In genomic region chr17:63700528-63701441, GRCh38 we compare ENCODE assay signal across 8 cellular contexts. TPM values are rescaled to one million over a fixed set of nuclear protein-coding genes. Genes with fewer than 3 reads are reported as not detected.
A peak's percentile ranks its signal among the peaks of the same experiment; 100 is the strongest.
DNase-seq lines count a peak whose midpoint lies in the region; ATAC-seq lines count a peak whose summit lies in the region.

No MANE protein-coding gene starts in this region.

- no peaks in the 10 kb centered on the region for H3K9me3 ChIP-seq in Karpas-422 (ENCODE audit: low read length)

- no peaks in the 10 kb centered on the region for H3K27me3 ChIP-seq in Karpas-422 (ENCODE audit: low read length)

- H3K4me2 ChIP-seq in Karpas-422 (ENCODE audit: low read depth, low read length, poor library complexity, severe bottlenecking), result peak overlapping the region; percentile 96

- H4K20me1 ChIP-seq in Karpas-422 (ENCODE audit: insufficient read depth, low read depth, low read length), result no peaks in the 10 kb centered on the region

- peaks cover 29% of the 10 kb centered on the region for H3K36me3 ChIP-seq in Karpas-422 (ENCODE audit: insufficient read depth, low read length)

- H3K36me3 Mint-ChIP-seq in memory B cell, result peaks cover 11% of the 10 kb centered on the region

- DNase-seq in Karpas-422 (peak; percentile 89), ecto neural progenitor cell (ENCODE audit: low spot score) (peak; percentile 78), memory B cell (ENCODE audit: low spot score in 2 of 2) (peak; percentile 55 to 65), T1000 (lab: John Stamatoyannopoulos, UW) (no peak), AML-193 (lab: John Stamatoyannopoulos, UW) (no peak)
- DNase-seq in activated CD4-positive, alpha-beta T cell treated with anti-CD3 and anti-CD28 coated beads for 48 hours, result peak; percentile 65
- DNase-seq in stimulated activated CD8-positive, alpha-beta memory T cell treated with anti-CD3 and anti-CD28 coated beads, Interleukin-4, amount 100 ng/mL, for 48 hours, result peak; percentile 69

- H3K4me3 Mint-ChIP-seq in memory B cell, result peak overlapping the region; percentile 93

- peaks cover 48% of the 10 kb centered on the region for H3K4me1 Mint-ChIP-seq in memory B cell

- H3K27me3 Mint-ChIP-seq in memory B cell, result no peaks in the 10 kb centered on the region

- no peak overlapping the region for H2AFZ ChIP-seq in Karpas-422 (ENCODE audit: low read length)

- H3K79me2 ChIP-seq in Karpas-422 (ENCODE audit: low read length), result peaks cover 44% of the 10 kb centered on the region

- no peaks in the 10 kb centered on the region for H3K9me2 ChIP-seq in Karpas-422 (replicated peaks; ENCODE audit: insufficient read depth, low read length)

- H3K9me3 Mint-ChIP-seq in memory B cell, result no peaks in the 10 kb centered on the region

- peak overlapping the region; percentile 46; the same call in 1 of the 2 replicates for H3K4me3 ChIP-seq in GM08714 (ENCODE audit: low read length)
- peak overlapping the region; percentile 80 for H3K4me3 ChIP-seq in Karpas-422 (ENCODE audit: low read length)

- H3K4me1 ChIP-seq in Karpas-422 (ENCODE audit: low read length), result peaks cover 64% of the 10 kb centered on the region

- peak overlapping the region; percentile 82 for H3K9ac ChIP-seq in Karpas-422 (ENCODE audit: low read length)

- peak overlapping the region; percentile 96 for H3K27ac ChIP-seq in Karpas-422 (ENCODE audit: low read length)

- peak; percentile 14 for ATAC-seq in memory B cell (ENCODE audit: low read depth)

- H3K27ac Mint-ChIP-seq in memory B cell, result peak overlapping the region; percentile 97

RNA-seq across cellular contexts. Expression of gene LIMD2, which starts 0.9 kb away (rescaled TPM):
- total RNA-seq in Karpas-422 (2014; rRNA removed; shearing (Covaris generic); ENCODE audit: low replicate concordance), result 200 and 538 TPM in 2 replicates

RNA-seq across cellular contexts. Expression of gene STRADA, which starts 40.8 kb away (rescaled TPM):
- 25.8 and 27.5 TPM in 2 replicates for total RNA-seq in Karpas-422 (2014; rRNA removed; shearing (Covaris generic); ENCODE audit: low replicate concordance)

Comparison
In these comparisons a context has a peak if more than half of its experiments do, and no peak if none do; other contexts are left out.
1. DNase-seq: peak in Karpas-422 (single experiment), activated CD4-positive, alpha-beta T cell treated with anti-CD3 and anti-CD28 coated beads for 48 hours (single experiment), ecto neural progenitor cell (single experiment), memory B cell (2 of 2) and stimulated activated CD8-positive, alpha-beta memory T cell treated with anti-CD3 and anti-CD28 coated beads, Interleukin-4, amount 100 ng/mL, for 48 hours (single experiment); none in T1000 (single experiment) and AML-193 (0 of 2).